In genomic region chr7:112204776-112205347, GRCh38 we compare ENCODE assay signal across 1 cellular context.
A peak's percentile ranks its signal among the peaks of the same experiment; 100 is the strongest.
TF ChIP-seq lines count a peak whose summit lies in the region.

No MANE protein-coding gene starts in this region.

TF ChIP-seq in HepG2, 621 proteins besides CTCF, POLR2A, EP300 and RAD21:
- TF ChIP-seq SAP130 (CRISPR knock-in tag; IDR thresholded peaks at IDR 0.05; ENCODE audit: low read depth) (peak; percentile 38; the same call in 1 of the 2 replicates), ZNF652 (CRISPR knock-in tag; IDR thresholded peaks at IDR 0.05; ENCODE audit: borderline replicate concordance, low read depth) (no peak), NFIC (IDR thresholded peaks at IDR 0.05; ENCODE audit: low read length) (0 out of 2 replicates have a peak, but pooled peaks have one; percentile 10), NFKB2 (CRISPR knock-in tag; IDR thresholded peaks at IDR 0.05; ENCODE audit: borderline replicate concordance) (no peak), HMGA1 (CRISPR knock-in tag; conservative IDR thresholded peaks at IDR 0.05) (no peak), TCF7 (IDR thresholded peaks at IDR 0.05; ENCODE audit: low read depth) (0 out of 2 replicates have a peak, but pooled peaks have one; percentile 5), HDAC1 (CRISPR knock-in tag; IDR thresholded peaks at IDR 0.05) (peak; percentile 10; the same call in 1 of the 2 replicates), SIN3A (IDR thresholded peaks at IDR 0.05; ENCODE audit: borderline replicate concordance, low read depth, low read length) (0 out of 2 replicates have a peak, but pooled peaks have one; percentile 18), CREM (IDR thresholded peaks at IDR 0.05) (no peak), CREM (CRISPR knock-in tag; IDR thresholded peaks at IDR 0.05) (no peak), ELF3 (CRISPR knock-in tag; IDR thresholded peaks at IDR 0.05) (0 out of 2 replicates have a peak, but pooled peaks have one; percentile 0), GFI1 (CRISPR knock-in tag; IDR thresholded peaks at IDR 0.05; ENCODE audit: borderline replicate concordance) (0 out of 2 replicates have a peak, but pooled peaks have one; percentile 46)
- TF ChIP-seq, protein P1, sequence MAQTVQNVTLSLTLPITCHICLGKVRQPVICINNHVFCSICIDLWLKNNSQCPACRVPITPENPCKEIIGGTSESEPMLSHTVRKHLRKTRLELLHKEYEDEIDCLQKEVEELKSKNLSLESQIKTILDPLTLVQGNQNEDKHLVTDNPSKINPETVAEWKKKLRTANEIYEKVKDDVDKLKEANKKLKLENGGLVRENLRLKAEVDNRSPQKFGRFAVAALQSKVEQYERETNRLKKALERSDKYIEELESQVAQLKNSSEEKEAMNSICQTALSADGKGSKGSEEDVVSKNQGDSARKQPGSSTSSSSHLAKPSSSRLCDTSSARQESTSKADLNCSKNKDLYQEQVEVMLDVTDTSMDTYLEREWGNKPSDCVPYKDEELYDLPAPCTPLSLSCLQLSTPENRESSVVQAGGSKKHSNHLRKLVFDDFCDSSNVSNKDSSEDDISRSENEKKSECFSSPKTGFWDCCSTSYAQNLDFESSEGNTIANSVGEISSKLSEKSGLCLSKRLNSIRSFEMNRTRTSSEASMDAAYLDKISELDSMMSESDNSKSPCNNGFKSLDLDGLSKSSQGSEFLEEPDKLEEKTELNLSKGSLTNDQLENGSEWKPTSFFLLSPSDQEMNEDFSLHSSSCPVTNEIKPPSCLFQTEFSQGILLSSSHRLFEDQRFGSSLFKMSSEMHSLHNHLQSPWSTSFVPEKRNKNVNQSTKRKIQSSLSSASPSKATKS (CRISPR knock-in tag; IDR thresholded peaks at IDR 0.05), result 0 out of 2 replicates have a peak, but pooled peaks have one; percentile 38
